Comparison of ENCODE assay signal across 24 cellular contexts in genomic region chr2:59776726-59777008, GRCh38.
"Had no signal": no experiment of that assay in that cellular context is flagged by ENCODE, and none has a peak within 500 bp of the region (broad histone marks: within the 10 kb centered on the region; RNA-seq: fewer than 3 reads in every experiment).

No MANE protein-coding gene starts in this region.

- DNase-seq: colonic mucosa; cortex of kidney; effector CD8-positive, alpha-beta T cell; effector memory CD8-positive, alpha-beta T cell; endodermal cell; erythroblast; esophagus squamous epithelium; foreskin fibroblast; foreskin melanocyte; glutamatergic neuron; head of caudate nucleus; heart right ventricle; hippocampal formation; left cardiac atrium; left lung; left ventricle myocardium superior; lower lobe of right lung; mesenchymal stem cell; mucosa of descending colon had no signal

- H3K9me3 ChIP-seq: colonic mucosa, esophagus squamous epithelium, gastrocnemius medialis, heart right ventricle, left lung, lower lobe of right lung, mucosa of descending colon had no signal

- H3K27ac ChIP-seq: colonic mucosa, epithelial cell of prostate, esophagus squamous epithelium, heart right ventricle, left lung, lower lobe of right lung had no signal

- H3K27ac Mint-ChIP-seq: dendritic cell treated with granulocyte-macrophage colony-stimulating factor and Interleukin-4, amounts not matched to agents 40 ng/mL and 50 ng/mL, for 4 days; effector memory CD8-positive, alpha-beta T cell; endodermal cell; mesothelial cell of epicardium had no signal

- ATAC-seq: effector memory CD8-positive, alpha-beta T cell; esophagus mucosa; left lung; left ventricle myocardium superior; lower lobe of right lung; mucosa of descending colon had no signal

- H3K27me3 Mint-ChIP-seq: effector memory CD8-positive, alpha-beta T cell had no signal

- H3K36me3 ChIP-seq: colonic mucosa, esophagus squamous epithelium, gastrocnemius medialis, heart right ventricle, left lung, lower lobe of right lung had no signal

- H3K36me3 Mint-ChIP-seq: mesothelial cell of epicardium had no signal

- H3K4me3 Mint-ChIP-seq: dendritic cell treated with granulocyte-macrophage colony-stimulating factor and Interleukin-4, amounts not matched to agents 40 ng/mL and 50 ng/mL, for 4 days; effector memory CD8-positive, alpha-beta T cell; endodermal cell; mesothelial cell of epicardium had no signal

- H3K4me1 ChIP-seq: colonic mucosa, esophagus squamous epithelium, heart right ventricle, left lung, lower lobe of right lung had no signal

- H3K4me3 ChIP-seq: colonic mucosa, esophagus squamous epithelium, gastrocnemius medialis, heart right ventricle, left lung, lower lobe of right lung, mucosa of descending colon had no signal

- H3K27me3 ChIP-seq: colonic mucosa, esophagus squamous epithelium, gastrocnemius medialis, heart right ventricle, left lung had no signal
